Comparison of ENCODE assay signal across 9 cellular contexts in genomic region chr2:119823734-119824334, GRCh38.
DNase-seq lines count a peak whose midpoint lies in the region; ATAC-seq, FAIRE-seq and TF ChIP-seq lines count a peak whose summit lies in the region.
"Had no signal": no experiment of that assay in that cellular context is flagged by ENCODE, and none has a peak within 500 bp of the region (broad histone marks: within the 10 kb centered on the region; RNA-seq: fewer than 3 reads in every experiment).

No MANE protein-coding gene starts in this region.

- H3K4me3 Mint-ChIP-seq in CD14-positive monocyte: no peak overlapping the region

- ATAC-seq in GM18867 (IDR thresholded peaks at IDR 0.05; ENCODE audit: unreplicated experiment) (peak; percentile 41), HepG2 (peak; percentile 80), HG03442 (IDR thresholded peaks at IDR 0.05; ENCODE audit: unreplicated experiment) (no peak)

- no peaks in the 10 kb centered on the region for H3K36me3 ChIP-seq in bronchial epithelial cell (ENCODE audit: control insufficient read depth, insufficient read depth, low read length)
- peaks cover 0 to 3% of the 10 kb centered on the region in 2 experiments; a peak in 2 of 5 replicates for H3K36me3 ChIP-seq in HepG2 (replicated peaks in 1 of 2; ENCODE audit: control insufficient read depth in 1 of 2, insufficient read depth in 2 of 2, low read length in 2 of 2)
- H3K36me3 ChIP-seq: neutrophil had no signal

- POLR2A ChIA-PET in HepG2 (lab: Yijun Ruan, JAX): interaction anchor here (0.9 to 1.5 kb wide), 2 partner anchors 64 to 68 kb away, joined by 3 to 4 read pairs; partner anchors contain the start of gene PTPN4

- BruUV-seq in HepG2 (replicated peaks; lab: Mats Ljungman, UMichigan): no TSS peak

- no peaks in the 10 kb centered on the region for H3K4me1 Mint-ChIP-seq in CD14-positive monocyte

- no peaks in the 10 kb centered on the region for H3K9me3 Mint-ChIP-seq in CD14-positive monocyte

- CTCF ChIA-PET in HepG2 (lab: Yijun Ruan, JAX; ENCODE audit: low intra/inter-chr PET ratio, low total read pairs): interaction anchor here (1.1 to 6.0 kb wide), 4 partner anchors 67 to 121 kb away, joined by 3 to 72 read pairs (median 26); no protein-coding TSS in a partner anchor

- H3K27me3 Mint-ChIP-seq in CD14-positive monocyte (ENCODE audit: low read depth in 3 of 3): peaks cover 0 to 1% (median 0%) of the 10 kb centered on the region in 3 donors

- TF ChIP-seq CTCF in CD14-positive monocyte (IDR thresholded peaks at IDR 0.05): peak; percentile 58
- TF ChIP-seq CTCF in bronchial epithelial cell (IDR thresholded peaks at IDR 0.05; ENCODE audit: insufficient read depth, low read length, severe bottlenecking): peak; percentile 57
- TF ChIP-seq CTCF in HepG2 (CRISPR knock-in tag; IDR thresholded peaks at IDR 0.05): peak; percentile 62

- in situ Hi-C loops in HepG2 (cut with HindIII; ENCODE audit: extremely low pct_ligation_motif_present, low pct_unique_long_range_greater_than_20kb): no loop called here

- TF ChIP-seq EP300 in HepG2 (IDR thresholded peaks at IDR 0.05; ENCODE audit: low read depth in 2 of 2, low read length in 2 of 2) (no peak), HepG2 (CRISPR knock-in tag; IDR thresholded peaks at IDR 0.05; ENCODE audit: borderline replicate concordance) (no peak)

- intact Hi-C loops in CD14-positive monocyte (cut with micrococcal nuclease) (no loop called here), HepG2 (cut with micrococcal nuclease; ENCODE audit: unreplicated experiment) (loop anchor here (1.0 kb wide), 2 partner anchors 71 to 183 kb away; no protein-coding TSS in a partner anchor)

- H3K9me3 ChIP-seq in HepG2 (ENCODE audit: low read length): no peaks in the 10 kb centered on the region
- H3K9me3 ChIP-seq: neutrophil had no signal

- no peak for TF ChIP-seq POLR2A in HepG2 (IDR thresholded peaks at IDR 0.05; ENCODE audit: insufficient read depth in 1 of 2, low read depth in 2 of 2, low read length in 2 of 2)

- no peak overlapping the region for H2AFZ ChIP-seq in HepG2 (ENCODE audit: low read length)

- H3K4me3 ChIP-seq in bronchial epithelial cell (ENCODE audit: low read depth, low read length) (no peak overlapping the region), HepG2 (replicated peaks in 1 of 3; ENCODE audit: insufficient read depth in 1 of 3, low read depth in 2 of 3, low read length in 3 of 3) (no peak overlapping the region)

- no peak for DNase-seq in CD14-positive monocyte (ENCODE audit: low spot score)
- DNase-seq in RCC 7860 (ENCODE audit: low spot score): no peak
- peak; percentile 23 for DNase-seq in bronchial epithelial cell (ENCODE audit: low read depth)
- peak; percentile 46 for DNase-seq in HepG2 (ENCODE audit: low spot score)
- no peak for DNase-seq in NCI-H524 treated with DMSO at 0.1 percent for 48 hours (lab: John Stamatoyannopoulos, UW)
- DNase-seq in NCI-H2171 treated with DMSO at 0.1 percent for 48 hours (lab: John Stamatoyannopoulos, UW): no peak

- WGBS in HepG2 (ENCODE audit: low lambda C conversion rate): 61% methylated on average over 7 of the region's 7 CpGs

- H3K4me2 ChIP-seq in HepG2 (ENCODE audit: low read depth, low read length): no peak overlapping the region

- H3K4me1 ChIP-seq in HepG2 (ENCODE audit: insufficient read depth, low read length): peaks cover 4% of the 10 kb centered on the region

- H3K27ac ChIP-seq in HepG2 (ENCODE audit: extremely low read length, insufficient read depth, low read length): no peak overlapping the region
- H3K27ac ChIP-seq: neutrophil had no signal

- peaks cover 0 to 6% of the 10 kb centered on the region in 2 donors for H3K36me3 Mint-ChIP-seq in CD14-positive monocyte

- H3K27me3 ChIP-seq in bronchial epithelial cell (ENCODE audit: control insufficient read depth, insufficient read depth, low read length) (no peaks in the 10 kb centered on the region), HepG2 (ENCODE audit: control insufficient read depth in 1 of 2, insufficient read depth in 2 of 2, low read length in 2 of 2) (no peaks in the 10 kb centered on the region)
- H3K27me3 ChIP-seq: neutrophil had no signal

- TF ChIP-seq RAD21 in HepG2 (CRISPR knock-in tag; IDR thresholded peaks at IDR 0.05): peak; percentile 66

- peaks cover 10% of the 10 kb centered on the region for H3K79me2 ChIP-seq in HepG2 (ENCODE audit: insufficient read depth, low read length)

- FAIRE-seq in RCC 7860 (lab: Jason Lieb, UNC) (peak; percentile 56), bronchial epithelial cell (lab: Jason Lieb, UNC) (no peak), HepG2 (lab: Jason Lieb, UNC) (peak; percentile 64)

- H3K9ac ChIP-seq in HepG2 (ENCODE audit: insufficient read depth, low read depth, low read length): no peak overlapping the region

- H4K20me1 ChIP-seq in HepG2 (ENCODE audit: insufficient read depth, low read length): peaks cover 12% of the 10 kb centered on the region; the same call in 1 of the 2 replicates

- H3K27ac Mint-ChIP-seq in CD14-positive monocyte: no peak overlapping the region

TF ChIP-seq in HepG2, 621 proteins besides CTCF, POLR2A, EP300 and RAD21 (continues in another document):
- TF ChIP-seq RFX1 (IDR thresholded peaks at IDR 0.05) (no peak), DBP (CRISPR knock-in tag; IDR thresholded peaks at IDR 0.05; ENCODE audit: not compliant biosample characterization) (no peak), ZGPAT (CRISPR knock-in tag; IDR thresholded peaks at IDR 0.05) (0 out of 2 replicates have a peak, but pooled peaks have one; percentile 28), NBN (conservative IDR thresholded peaks at IDR 0.05) (no peak), ATF7 (IDR thresholded peaks at IDR 0.05) (no peak), ATF7 (CRISPR knock-in tag; IDR thresholded peaks at IDR 0.05) (no peak), ZNF3 (CRISPR knock-in tag; IDR thresholded peaks at IDR 0.05) (no peak), GMEB1 (CRISPR knock-in tag; IDR thresholded peaks at IDR 0.05; ENCODE audit: borderline replicate concordance) (no peak), ZSCAN29 (CRISPR knock-in tag; conservative IDR thresholded peaks at IDR 0.05) (no peak), ZNF644 (CRISPR knock-in tag; IDR thresholded peaks at IDR 0.05; ENCODE audit: low read depth) (no peak), ZFP36L2 (CRISPR knock-in tag; IDR thresholded peaks at IDR 0.05) (no peak), ZNF747 (CRISPR knock-in tag; IDR thresholded peaks at IDR 0.05; ENCODE audit: borderline replicate concordance) (no peak), RCOR2 (CRISPR knock-in tag; IDR thresholded peaks at IDR 0.05) (no peak), ZFP90 (CRISPR knock-in tag; IDR thresholded peaks at IDR 0.05; ENCODE audit: borderline replicate concordance) (no peak), TGIF2 (CRISPR knock-in tag; IDR thresholded peaks at IDR 0.05) (no peak), GATAD2A (CRISPR knock-in tag; IDR thresholded peaks at IDR 0.05) (peak; percentile 47; the same call in 1 of the 2 replicates), FOXA3 (CRISPR knock-in tag; IDR thresholded peaks at IDR 0.05) (peak; percentile 19; the same call in 1 of the 2 replicates), TRIM24 (CRISPR knock-in tag; IDR thresholded peaks at IDR 0.05) (no peak), MAF1 (CRISPR knock-in tag; IDR thresholded peaks at IDR 0.05; ENCODE audit: borderline replicate concordance) (no peak), HIC2 (CRISPR knock-in tag; IDR thresholded peaks at IDR 0.05; ENCODE audit: low read depth) (no peak), WIZ (CRISPR knock-in tag; IDR thresholded peaks at IDR 0.05) (no peak)

Comparison
In these comparisons a context has a peak if more than half of its experiments do, and no peak if none do; other contexts are left out.
1. DNase-seq: peak in bronchial epithelial cell (single experiment) and HepG2 (single experiment); none in CD14-positive monocyte (single experiment), RCC 7860 (single experiment), NCI-H524 treated with DMSO at 0.1 percent for 48 hours (single experiment) and NCI-H2171 treated with DMSO at 0.1 percent for 48 hours (single experiment).
2. Peak in every context shown above with its lines, with median percentiles within 50 percentile points of each other: CTCF ChIP-seq.